33 cellular contexts compared by ENCODE assay signal in the genomic region with DNA sequence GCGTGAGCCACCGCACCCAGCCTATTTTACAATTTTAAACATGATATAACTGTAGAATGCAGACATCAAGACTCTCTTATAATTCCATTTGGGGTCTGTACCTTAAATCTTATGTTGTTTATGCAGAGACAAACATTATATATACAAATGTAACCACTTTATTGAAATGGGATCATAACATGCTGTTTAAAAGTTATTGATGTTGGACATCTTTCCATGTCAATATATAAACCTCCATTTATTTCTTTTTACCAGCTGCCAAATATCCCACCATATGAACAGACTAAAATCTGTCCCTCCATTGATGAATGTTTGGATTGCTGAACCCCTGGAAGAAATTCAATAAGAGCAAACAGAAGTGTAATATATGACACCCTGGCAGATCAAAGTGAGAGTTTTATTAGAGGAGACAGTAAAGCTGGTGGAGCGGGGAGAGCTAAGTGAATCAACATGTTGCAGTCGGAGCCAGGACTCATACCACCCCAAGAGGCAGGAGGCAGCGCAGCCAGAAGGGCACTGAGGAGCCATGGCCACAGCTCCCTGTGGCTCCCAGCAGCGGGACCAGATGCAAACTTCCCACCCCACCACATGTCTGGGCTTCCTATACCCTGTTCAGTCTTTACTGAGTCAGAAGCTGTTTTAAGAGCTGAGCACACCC. TPM values are rescaled to one million over a fixed set of nuclear protein-coding genes. Genes with fewer than 3 reads are reported as not detected.
"Had no signal": no experiment of that assay in that cellular context is flagged by ENCODE, and none has a peak within 500 bp of the region (broad histone marks: within the 10 kb centered on the region; RNA-seq: fewer than 3 reads in every experiment).

No MANE protein-coding gene starts in this region.

- H3K27ac Mint-ChIP-seq: activated CD4-positive, alpha-beta memory T cell treated with anti-CD3 and anti-CD28 coated beads for 36 hours; activated CD4-positive, alpha-beta T cell treated with anti-CD3 and anti-CD28 coated beads, Interleukin-2, amount 10 ng/mL, durations not matched to agents 24 days and 14 days; activated T-cell treated with anti-CD3 and anti-CD28 coated beads, Interleukin-2, amount 50 U/mL, for 24 hours; activated T-helper 17 cell treated with anti-CD3 and anti-CD28 coated beads, Interleukin-2, amount 50 U/mL, for 72 hours; nephron; stimulated activated naive B cell treated with anti-CD40 and anti-IgM and Interleukin-4, amounts not matched to agents 10 μg/mL and 1 μg/mL and 100 μg/mL, for 72 hours; T-helper 17 cell had no signal

- DNase-seq: activated CD4-positive, alpha-beta memory T cell treated with anti-CD3 and anti-CD28 coated beads for 36 hours; activated CD4-positive, alpha-beta T cell treated with anti-CD3 and anti-CD28 coated beads, Interleukin-2, amount 10 ng/mL, durations not matched to agents 24 days and 14 days; activated CD4-positive, CD25-positive, alpha-beta regulatory T cell treated with anti-CD3 and anti-CD28 coated beads, Interleukin-2, amount 50 U/mL, for 72 hours; activated CD8-positive, alpha-beta memory T cell treated with anti-CD3 and anti-CD28 coated beads, Interleukin-2, amount 50 U/mL, for 48 hours; activated gamma-delta T cell treated with Interleukin-2 at 50 U/mL for 16 hours; activated naive CD4-positive, alpha-beta T cell treated with anti-CD3 and anti-CD28 coated beads, Interleukin-2, amount 50 U/mL, for 16 hours; activated T-cell treated with anti-CD3 and anti-CD28 coated beads, Interleukin-2, amount 50 U/mL, for 24 hours; amygdala; caudate nucleus; cortex of kidney; foreskin keratinocyte; heart right ventricle; mammary epithelial cell; ovary; sigmoid colon; stimulated activated CD4-positive, alpha-beta T cell treated with anti-CD3 and anti-CD28 coated beads, Interleukin-15, amount 100 ng/mL, for 24 hours; stimulated activated CD4-positive, alpha-beta T cell treated with anti-CD3 and anti-CD28 coated beads, Interleukin-2, amount 100 ng/mL, for 24 hours; stimulated activated naive B cell treated with anti-CD40 and anti-IgM and Interleukin-4, amounts not matched to agents 10 μg/mL and 1 μg/mL and 100 μg/mL, for 72 hours; stomach; T-helper 17 cell; T1000; upper lobe of right lung had no signal

- H3K4me3 Mint-ChIP-seq: activated CD4-positive, alpha-beta memory T cell treated with anti-CD3 and anti-CD28 coated beads for 36 hours; activated CD4-positive, alpha-beta T cell treated with anti-CD3 and anti-CD28 coated beads, Interleukin-2, amount 10 ng/mL, durations not matched to agents 24 days and 14 days; activated T-cell treated with anti-CD3 and anti-CD28 coated beads, Interleukin-2, amount 50 U/mL, for 24 hours; activated T-helper 17 cell treated with anti-CD3 and anti-CD28 coated beads, Interleukin-2, amount 50 U/mL, for 72 hours; nephron; stimulated activated naive B cell treated with anti-CD40 and anti-IgM and Interleukin-4, amounts not matched to agents 10 μg/mL and 1 μg/mL and 100 μg/mL, for 72 hours; T-helper 17 cell had no signal

- H3K4me1 ChIP-seq: prostate gland, upper lobe of right lung had no signal

- H3K9me3 ChIP-seq: heart right ventricle, neutrophil, ovary, prostate gland, sigmoid colon, stomach, tibial artery, upper lobe of right lung had no signal

- H3K4me3 ChIP-seq: heart right ventricle, ovary, prostate gland, sigmoid colon, stomach, tibial artery, upper lobe of right lung had no signal

- H3K27me3 ChIP-seq: foreskin keratinocyte, ovary had no signal

- H3K36me3 Mint-ChIP-seq: activated CD4-positive, alpha-beta memory T cell treated with anti-CD3 and anti-CD28 coated beads for 36 hours had no signal

- H3K4me1 Mint-ChIP-seq: activated CD4-positive, alpha-beta T cell treated with anti-CD3 and anti-CD28 coated beads, Interleukin-2, amount 10 ng/mL, durations not matched to agents 24 days and 14 days; activated T-helper 17 cell treated with anti-CD3 and anti-CD28 coated beads, Interleukin-2, amount 50 U/mL, for 72 hours had no signal

- H3K9me3 Mint-ChIP-seq: activated CD4-positive, alpha-beta memory T cell treated with anti-CD3 and anti-CD28 coated beads for 36 hours; activated CD4-positive, alpha-beta T cell treated with anti-CD3 and anti-CD28 coated beads, Interleukin-2, amount 10 ng/mL, durations not matched to agents 24 days and 14 days; activated T-cell treated with anti-CD3 and anti-CD28 coated beads, Interleukin-2, amount 50 U/mL, for 24 hours; activated T-helper 17 cell treated with anti-CD3 and anti-CD28 coated beads, Interleukin-2, amount 50 U/mL, for 72 hours had no signal

- H3K36me3 ChIP-seq: heart right ventricle, neutrophil, ovary, prostate gland, sigmoid colon, stomach, tibial artery, upper lobe of right lung had no signal

- H3K27ac ChIP-seq: foreskin keratinocyte, heart right ventricle, ovary, prostate gland, sigmoid colon, stomach, tibial artery, upper lobe of right lung had no signal

- ATAC-seq: activated T-helper 17 cell treated with anti-CD3 and anti-CD28 coated beads, Interleukin-2, amount 50 U/mL, for 72 hours; foreskin keratinocyte; heart right ventricle; stimulated activated naive B cell treated with anti-CD40 and anti-IgM and Interleukin-4, amounts not matched to agents 10 μg/mL and 1 μg/mL and 100 μg/mL, for 72 hours; T-helper 17 cell; upper lobe of right lung had no signal

RNA-seq across cellular contexts. Expression of a gene that starts 4.7 kb away (rescaled TPM):
- total RNA-seq: activated CD4-positive, alpha-beta memory T cell treated with anti-CD3 and anti-CD28 coated beads for 36 hours; activated CD4-positive, alpha-beta T cell treated with anti-CD3 and anti-CD28 coated beads, Interleukin-2, amount 10 ng/mL, durations not matched to agents 24 days and 14 days; activated T-helper 17 cell treated with anti-CD3 and anti-CD28 coated beads, Interleukin-2, amount 50 U/mL, for 72 hours; T-helper 17 cell had no signal

RNA-seq across cellular contexts. Expression of a gene that starts 35.9 kb away (rescaled TPM):
- total RNA-seq: activated CD4-positive, alpha-beta memory T cell treated with anti-CD3 and anti-CD28 coated beads for 36 hours; activated CD4-positive, alpha-beta T cell treated with anti-CD3 and anti-CD28 coated beads, Interleukin-2, amount 10 ng/mL, durations not matched to agents 24 days and 14 days; chondrocyte; endothelial cell of umbilical vein; foreskin keratinocyte; glomerular endothelial cell; heart right ventricle; mammary epithelial cell; mucosa of gallbladder; sigmoid colon; stomach; upper lobe of right lung had no signal
- polyA plus RNA-seq: endothelial cell of umbilical vein, esophagus, foreskin keratinocyte, heart right ventricle, liver, mammary epithelial cell, sigmoid colon, stomach had no signal

RNA-seq across cellular contexts. Expression of a gene that starts 54.2 kb away (rescaled TPM):
- total RNA-seq: activated CD4-positive, alpha-beta memory T cell treated with anti-CD3 and anti-CD28 coated beads for 36 hours; activated CD4-positive, alpha-beta T cell treated with anti-CD3 and anti-CD28 coated beads, Interleukin-2, amount 10 ng/mL, durations not matched to agents 24 days and 14 days; activated T-helper 17 cell treated with anti-CD3 and anti-CD28 coated beads, Interleukin-2, amount 50 U/mL, for 72 hours; chondrocyte; endothelial cell of umbilical vein; glomerular endothelial cell; liver; T-helper 17 cell had no signal
- polyA plus RNA-seq: endothelial cell of umbilical vein, liver had no signal
